In the genomic region with DNA sequence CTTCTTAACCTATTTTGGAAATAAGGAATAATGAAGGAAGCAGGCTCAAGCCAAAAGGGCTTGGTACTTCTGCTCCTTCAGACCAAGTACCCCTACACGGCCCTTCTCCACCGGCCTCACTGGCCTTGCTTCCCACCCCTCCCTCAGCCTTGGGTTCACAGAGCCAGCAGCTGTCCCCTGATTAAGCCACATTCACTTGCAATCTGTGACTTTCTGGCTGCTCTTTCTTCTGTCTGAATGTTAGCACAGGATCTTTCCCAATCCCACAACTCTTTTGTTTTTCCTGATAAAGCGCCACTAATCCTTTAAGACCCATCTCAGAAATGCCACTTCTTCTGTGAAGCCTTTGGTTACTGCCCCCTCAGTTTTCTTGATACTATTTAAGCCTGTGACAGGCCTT, we compare ENCODE assay signal across 28 cellular contexts. TPM values are rescaled to one million over a fixed set of nuclear protein-coding genes. Genes with fewer than 3 reads are reported as not detected.
DNase-seq lines count a peak whose midpoint lies in the region; ATAC-seq and TF ChIP-seq lines count a peak whose summit lies in the region.
"Had no signal": no experiment of that assay in that cellular context is flagged by ENCODE, and none has a peak within 500 bp of the region (broad histone marks: within the 10 kb centered on the region; RNA-seq: fewer than 3 reads in every experiment).

No MANE protein-coding gene starts in this region.

- H3K9me3 ChIP-seq in heart left ventricle, result no peaks in the 10 kb centered on the region
- no peaks in the 10 kb centered on the region for H3K9me3 ChIP-seq in esophagus muscularis mucosa
- no peaks in the 10 kb centered on the region for H3K9me3 ChIP-seq in parathyroid adenoma (ENCODE audit: control insufficient read depth, low read length)
- H3K9me3 ChIP-seq in thoracic aorta, result no peaks in the 10 kb centered on the region
- H3K9me3 ChIP-seq: Caco-2, colonic mucosa, right lobe of liver, upper lobe of left lung had no signal

- H3K4me1 ChIP-seq in heart left ventricle, result peaks cover 0 to 67% (median 20%) of the 10 kb centered on the region in 12 donors
- H3K4me1 ChIP-seq in esophagus muscularis mucosa, result peaks cover 38 to 67% (median 56%) of the 10 kb centered on the region in 4 donors
- H3K4me1 ChIP-seq in parathyroid adenoma, result peaks cover 39% of the 10 kb centered on the region
- H3K4me1 ChIP-seq in thoracic aorta (ENCODE audit: control insufficient read depth in 1 of 2, low read depth in 2 of 2), result peaks cover 24 to 66% of the 10 kb centered on the region in 2 donors
- H3K4me1 ChIP-seq: Caco-2, colonic mucosa, right lobe of liver had no signal

- WGBS in heart left ventricle, 4 donors, result 83 to 93% (median 88%) methylated on average over 3 of the region's 3 CpGs
- WGBS in esophagus muscularis mucosa, result 93% methylated on average over 3 of the region's 3 CpGs

- no peaks in the 10 kb centered on the region for H3K79me2 ChIP-seq in parathyroid adenoma

- no peak for ATAC-seq in heart left ventricle
- ATAC-seq in left ventricle myocardium superior, result no peak
- ATAC-seq in thoracic aorta (ENCODE audit: insufficient number of reproducible peaks, low FRiP score, low read depth), result no peak
- no peak for ATAC-seq in HG02642 (IDR thresholded peaks at IDR 0.05; ENCODE audit: poor library complexity, unreplicated experiment)
- no peak for ATAC-seq in HG02678 (IDR thresholded peaks at IDR 0.05; ENCODE audit: unreplicated experiment)
- ATAC-seq in HG02885 (IDR thresholded peaks at IDR 0.05; ENCODE audit: poor library complexity, unreplicated experiment), result no peak
- ATAC-seq: activated CD8-positive, alpha-beta T cell treated with anti-CD3 and anti-CD28 coated beads, Interleukin-2, amount 10 ng/mL, durations not matched to agents 7 days and 5 days; effector memory CD8-positive, alpha-beta T cell; Panc1 had no signal

- H3K36me3 ChIP-seq in heart left ventricle, result no peaks in the 10 kb centered on the region
- no peaks in the 10 kb centered on the region for H3K36me3 ChIP-seq in esophagus muscularis mucosa
- no peaks in the 10 kb centered on the region for H3K36me3 ChIP-seq in parathyroid adenoma (ENCODE audit: control insufficient read depth, insufficient read depth, low read length)
- H3K36me3 ChIP-seq in thoracic aorta, result no peaks in the 10 kb centered on the region
- H3K36me3 ChIP-seq: colonic mucosa, right lobe of liver, upper lobe of left lung had no signal

- H3K4me3 ChIP-seq in heart left ventricle (no peak overlapping the region), esophagus muscularis mucosa (no peak overlapping the region), parathyroid adenoma (ENCODE audit: low read depth, low read length) (no peak overlapping the region), thoracic aorta (no peak overlapping the region)
- H3K4me3 ChIP-seq: colonic mucosa, right lobe of liver, upper lobe of left lung had no signal

- no peak for TF ChIP-seq CTCF in heart left ventricle (IDR thresholded peaks at IDR 0.05)
- TF ChIP-seq CTCF in esophagus muscularis mucosa (IDR thresholded peaks at IDR 0.05), result no peak
- no peak for TF ChIP-seq CTCF in parathyroid adenoma (IDR thresholded peaks at IDR 0.05)
- no peak for TF ChIP-seq CTCF in thoracic aorta (IDR thresholded peaks at IDR 0.05)

- intact Hi-C loops in heart left ventricle (cut with DNase I) (loop anchor here in 3 of 10 donors (5.0 to 10.0 kb wide), 2 partner anchors 60 to 63 kb away; no protein-coding TSS in a partner anchor), left ventricle myocardium superior (cut with micrococcal nuclease) (no loop called here), esophagus muscularis mucosa (cut with DNase I) (no loop called here)

- DNase-seq in heart left ventricle (no peak), left ventricle myocardium superior (no peak), esophagus muscularis mucosa (ENCODE audit: extremely low spot score) (no peak), thoracic aorta (ENCODE audit: low spot score) (no peak)
- DNase-seq: 8988T; activated CD4-positive, alpha-beta T cell treated with anti-CD3 and anti-CD28 coated beads for 1 hour; activated CD8-positive, alpha-beta T cell treated with anti-CD3 and anti-CD28 coated beads, Interleukin-2, amount 10 ng/mL, durations not matched to agents 7 days and 5 days; anterior cingulate cortex; Caco-2; colonic mucosa; DMS79; effector memory CD8-positive, alpha-beta T cell; erythroblast; H9; Karpas-422; NCI-H2081; NCI-H526 treated with DMSO at 0.1 percent for 48 hours; right lobe of liver; SHP77 treated with DMSO at 0.1 percent for 48 hours; stimulated activated CD4-positive, alpha-beta T cell treated with anti-CD3 and anti-CD28 coated beads, Interleukin-4, amount 100 ng/mL, for 24 hours; substantia nigra; upper lobe of left lung had no signal

- TF ChIP-seq POLR2A in heart left ventricle (IDR thresholded peaks at IDR 0.05), result no peak
- TF ChIP-seq POLR2A in esophagus muscularis mucosa (IDR thresholded peaks at IDR 0.05; ENCODE audit: low read depth), result no peak

- H3K27me3 ChIP-seq in heart left ventricle (no peaks in the 10 kb centered on the region), esophagus muscularis mucosa (no peaks in the 10 kb centered on the region), parathyroid adenoma (ENCODE audit: control insufficient read depth, insufficient read depth, low read length) (no peaks in the 10 kb centered on the region), thoracic aorta (replicated peaks; ENCODE audit: insufficient read depth) (no peaks in the 10 kb centered on the region)
- H3K27me3 ChIP-seq: colonic mucosa, right lobe of liver, upper lobe of left lung had no signal

- peak overlapping the region in 8 of 12 donors; percentile 31 to 83 (median 63) for H3K27ac ChIP-seq in heart left ventricle
- peak overlapping the region; percentile 80 to 89 (median 83) for H3K27ac ChIP-seq in esophagus muscularis mucosa (replicated peaks in 1 of 4)
- H3K27ac ChIP-seq in parathyroid adenoma, result peak overlapping the region; percentile 85
- H3K27ac ChIP-seq in thoracic aorta, result peak overlapping the region; percentile 45 to 51
- H3K27ac ChIP-seq: colonic mucosa, right lobe of liver, upper lobe of left lung had no signal

- no peak for TF ChIP-seq EP300 in esophagus muscularis mucosa (IDR thresholded peaks at IDR 0.05)

- peak overlapping the region; percentile 94 for H2AFZ ChIP-seq in parathyroid adenoma

- H3K9ac ChIP-seq in parathyroid adenoma, result no peak overlapping the region

- H3K4me2 ChIP-seq in parathyroid adenoma (ENCODE audit: low read length), result no peak overlapping the region

RNA-seq across cellular contexts. Expression of a gene that starts 52.4 kb away (rescaled TPM):
- total RNA-seq in heart left ventricle (10 to 100 TPM; 16.0 to 43.4 (median 27.6) TPM), left ventricle myocardium superior (21.3 TPM), esophagus muscularis mucosa (10 to 100 TPM; 46.1 to 95.1 (median 74.9) TPM), thoracic aorta (10 to 100 TPM; 20.9 to 22.7 TPM)
- polyA plus RNA-seq in heart left ventricle, result 10 to 100 TPM; 13.6 to 36.1 TPM
- polyA plus RNA-seq: CD14-positive monocyte had no signal
